In the genomic region with DNA sequence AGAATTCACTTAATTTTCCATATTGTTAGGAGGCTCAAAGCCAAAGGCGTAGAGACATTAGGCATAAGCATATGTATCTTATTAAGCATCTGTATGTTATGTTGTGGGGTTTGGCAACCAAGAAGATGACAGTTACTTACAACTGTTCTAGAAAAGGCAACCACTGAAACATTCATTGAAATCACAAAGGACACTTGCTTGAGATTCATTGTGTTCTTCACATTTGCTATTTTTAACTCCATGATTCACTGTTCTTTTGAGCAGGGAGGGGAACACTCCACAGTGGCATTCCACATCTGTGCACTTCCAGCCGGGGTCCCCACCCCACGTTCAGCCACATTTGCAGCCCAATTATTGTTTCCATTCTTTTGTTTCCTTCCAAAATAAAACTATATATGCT, we compare ENCODE assay signal across 9 cellular contexts.
DNase-seq lines count a peak whose midpoint lies in the region; ATAC-seq, FAIRE-seq and TF ChIP-seq lines count a peak whose summit lies in the region.
"Had no signal": no experiment of that assay in that cellular context is flagged by ENCODE, and none has a peak within 500 bp of the region (broad histone marks: within the 10 kb centered on the region; RNA-seq: fewer than 3 reads in every experiment).

No MANE protein-coding gene starts in this region.

- H2AK5ac ChIP-seq in trophoblast cell (ENCODE audit: low read length): no peak overlapping the region

- FAIRE-seq in GM12892 (lab: Jason Lieb, UNC): no peak

- H3K79me1 ChIP-seq in trophoblast cell (ENCODE audit: low read length): no peaks in the 10 kb centered on the region

- no peak overlapping the region for H2BK12ac ChIP-seq in trophoblast cell (ENCODE audit: low read length)

- no peak overlapping the region for H4K12ac ChIP-seq in trophoblast cell (ENCODE audit: low read depth, low read length)

- no peak overlapping the region for H3K4ac ChIP-seq in trophoblast cell (ENCODE audit: low read depth, low read length)

- H3K18ac ChIP-seq in trophoblast cell (ENCODE audit: low read length): no peak overlapping the region

- H4K8ac ChIP-seq in trophoblast cell (ENCODE audit: low read depth, low read length): no peak overlapping the region

- H3K9ac ChIP-seq in adipocyte (ENCODE audit: low read length) (no peak overlapping the region), trophoblast cell (ENCODE audit: low read length) (no peak overlapping the region)

- no peak overlapping the region for H2AFZ ChIP-seq in trophoblast cell (ENCODE audit: insufficient read depth, low read length, poor library complexity)

- H3K27me3 ChIP-seq in adipocyte (replicated peaks; ENCODE audit: control insufficient read depth, insufficient read depth, low read length): no peaks in the 10 kb centered on the region
- H3K27me3 ChIP-seq in trophoblast cell (ENCODE audit: insufficient read depth, low read length): no peaks in the 10 kb centered on the region
- H3K27me3 ChIP-seq: upper lobe of left lung had no signal

- no peak overlapping the region for H4K91ac ChIP-seq in trophoblast cell (ENCODE audit: low read depth, low read length)

- peak; percentile 78 for DNase-seq in adipocyte (ENCODE audit: low read depth)
- peak; percentile 34 for DNase-seq in kidney tubule cell (ENCODE audit: low spot score)
- no peak for DNase-seq in T1000 (lab: John Stamatoyannopoulos, UW)
- no peak for DNase-seq in trophoblast cell
- DNase-seq in NCI-H1092 treated with DMSO at 0.1 percent for 48 hours (lab: John Stamatoyannopoulos, UW): no peak
- no peak for DNase-seq in GM12892 (ENCODE audit: insufficient read length)
- DNase-seq: upper lobe of left lung had no signal

- H3K27ac ChIP-seq in trophoblast cell (ENCODE audit: low read depth, low read length): no peak overlapping the region

- H3K79me2 ChIP-seq in trophoblast cell (ENCODE audit: control insufficient read depth, insufficient read depth, low read length, poor library complexity): no peaks in the 10 kb centered on the region

- TF ChIP-seq POLR2A in GM18505 (IDR thresholded peaks at IDR 0.05; ENCODE audit: borderline replicate concordance, extremely low read depth, insufficient read depth, insufficient read length) (no peak), GM12892 (IDR thresholded peaks at IDR 0.05; ENCODE audit: low read depth, low read length) (no peak)

- no peak overlapping the region for H2BK120ac ChIP-seq in trophoblast cell (ENCODE audit: insufficient read depth, low read length, poor library complexity)

- peak; percentile 9 for ATAC-seq in GM18505 (IDR thresholded peaks at IDR 0.05; ENCODE audit: unreplicated experiment)
- peak; percentile 19 for ATAC-seq in HG03159 (IDR thresholded peaks at IDR 0.05; ENCODE audit: unreplicated experiment)

- H2BK5ac ChIP-seq in trophoblast cell (ENCODE audit: low read depth, low read length, poor library complexity): no peak overlapping the region

- WGBS in trophoblast cell (ENCODE audit: extremely low coverage, insufficient coverage, insufficient read length): no CpG with 5 or more reads among the region's 3 CpGs

- H3K4me2 ChIP-seq in trophoblast cell (ENCODE audit: low read length): no peak overlapping the region

- no peak overlapping the region for H3K23ac ChIP-seq in trophoblast cell (ENCODE audit: low read length)

- H3K14ac ChIP-seq in trophoblast cell (ENCODE audit: low read length): no peak overlapping the region

- H3K4me1 ChIP-seq in adipocyte (ENCODE audit: control insufficient read depth, insufficient read depth, low read length) (peaks cover 26% of the 10 kb centered on the region), trophoblast cell (ENCODE audit: control insufficient read depth in 1 of 2, insufficient read depth in 2 of 2, low read length in 2 of 2) (no peaks in the 10 kb centered on the region)

- H3K9me3 ChIP-seq in adipocyte (ENCODE audit: control insufficient read depth, low read length): no peaks in the 10 kb centered on the region
- no peaks in the 10 kb centered on the region for H3K9me3 ChIP-seq in trophoblast cell (ENCODE audit: insufficient read depth, low read depth, low read length)
- H3K9me3 ChIP-seq: upper lobe of left lung had no signal

- peaks cover 60% of the 10 kb centered on the region for H3K36me3 ChIP-seq in adipocyte (ENCODE audit: control insufficient read depth, insufficient read depth, low read length, severe bottlenecking)
- H3K36me3 ChIP-seq in trophoblast cell (ENCODE audit: control insufficient read depth in 1 of 2, insufficient read depth in 2 of 2, low read length in 2 of 2): peaks cover 2 to 4% of the 10 kb centered on the region in 2 experiments
- H3K36me3 ChIP-seq: upper lobe of left lung had no signal

- H3K4me3 ChIP-seq in adipocyte (ENCODE audit: low read length) (peak overlapping the region; percentile 7), trophoblast cell (ENCODE audit: low read depth, low read length) (no peak overlapping the region)
- H3K4me3 ChIP-seq: upper lobe of left lung had no signal

Comparison
In these comparisons a context has a peak if more than half of its experiments do, and no peak if none do; other contexts are left out.
1. DNase-seq: peak in adipocyte (single experiment) and kidney tubule cell (single experiment); none in T1000 (single experiment), trophoblast cell (0 of 2), NCI-H1092 treated with DMSO at 0.1 percent for 48 hours (single experiment) and GM12892 (single experiment).